ENCODE assay signal across 8 cellular contexts in the genomic region with DNA sequence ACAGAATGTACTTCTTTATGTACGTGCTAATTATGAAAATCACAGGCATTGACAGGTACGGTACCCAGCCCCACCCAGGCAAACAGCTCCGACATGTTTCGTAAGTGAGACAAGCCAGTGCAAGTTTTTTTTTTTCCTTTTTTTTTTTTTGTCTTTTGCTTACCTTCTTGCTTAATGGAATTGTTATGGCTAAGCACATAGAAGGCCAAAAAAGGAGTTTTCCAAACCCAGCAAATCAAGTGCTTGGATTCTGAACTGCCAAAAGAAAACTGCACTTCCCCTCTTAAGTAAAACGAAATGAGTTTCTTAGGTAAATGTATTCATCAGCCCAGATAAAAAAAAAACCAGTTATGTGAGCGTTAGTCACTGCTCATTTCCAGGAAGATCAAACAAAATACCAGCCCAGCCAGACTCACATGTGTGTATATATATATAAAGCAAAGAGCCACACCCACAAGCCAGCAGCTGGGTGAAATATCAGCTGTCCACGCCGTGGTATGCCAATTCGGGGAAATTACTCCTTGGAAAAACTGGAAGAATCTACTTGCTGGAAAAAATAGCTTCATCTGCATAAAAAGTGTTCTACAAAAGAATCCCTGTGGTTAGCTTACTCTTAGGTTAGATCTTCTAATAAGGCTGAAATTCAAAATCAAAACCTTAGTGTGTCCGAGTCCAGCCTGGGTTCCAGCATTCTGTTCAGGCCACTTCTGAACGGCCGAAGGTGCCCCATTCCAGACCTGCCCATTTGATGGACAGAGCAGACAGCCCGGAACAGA. TPM values are rescaled to one million over a fixed set of nuclear protein-coding genes. Genes with fewer than 3 reads are reported as not detected.
A peak's percentile ranks its signal among the peaks of the same experiment; 100 is the strongest.
DNase-seq lines count a peak whose midpoint lies in the region; ATAC-seq and TF ChIP-seq lines count a peak whose summit lies in the region.

No MANE protein-coding gene starts in this region.

- H3K4me3 ChIP-seq in HEK293 (ENCODE audit: low read depth, low read length): no peak overlapping the region
- H3K4me3 ChIP-seq in upper lobe of left lung: peak overlapping the region in 1 of 4 donors; percentile 67

- TF ChIP-seq POLR2A in upper lobe of left lung (IDR thresholded peaks at IDR 0.05): peak in 1 of 4 donors; percentile 16

- TF ChIP-seq CTCF in HEK293 (tag by site-specific recombination; IDR thresholded peaks at IDR 0.05): no peak
- TF ChIP-seq CTCF in upper lobe of left lung (IDR thresholded peaks at IDR 0.05): no peak

- H3K4me3 Mint-ChIP-seq in central memory CD8-positive, alpha-beta T cell: peak overlapping the region; percentile 47
- no peak overlapping the region for H3K4me3 Mint-ChIP-seq in memory B cell

- WGBS in upper lobe of left lung, 2 donors: 34 to 38% methylated on average over 13 of the region's 13 CpGs

- no peaks in the 10 kb centered on the region for H3K9me3 Mint-ChIP-seq in central memory CD8-positive, alpha-beta T cell
- no peaks in the 10 kb centered on the region for H3K9me3 Mint-ChIP-seq in memory B cell

- no peaks in the 10 kb centered on the region for H3K9me3 ChIP-seq in HEK293 (ENCODE audit: control insufficient read depth, insufficient read depth, low read depth, low read length)
- H3K9me3 ChIP-seq in upper lobe of left lung: no peaks in the 10 kb centered on the region

- POLR2A ChIA-PET in HEK293 (lab: Yijun Ruan, JAX): interaction anchor here (0.6 to 4.2 kb wide), 5 partner anchors 8 to 117 kb away, joined by 3 to 33 read pairs (median 3); a partner anchor contains a TSS

- CTCF ChIA-PET in HEK293 (lab: Yijun Ruan, JAX): interaction anchor here (0.6 to 0.7 kb wide), 3 partner anchors 21 to 854 kb away, joined by 3 read pairs; no protein-coding TSS in a partner anchor

- peaks cover 68% of the 10 kb centered on the region for H3K4me1 Mint-ChIP-seq in central memory CD8-positive, alpha-beta T cell
- H3K4me1 Mint-ChIP-seq in memory B cell: peaks cover 35% of the 10 kb centered on the region

- H3K36me3 Mint-ChIP-seq in central memory CD8-positive, alpha-beta T cell (ENCODE audit: insufficient read depth): peaks cover 85% of the 10 kb centered on the region
- H3K36me3 Mint-ChIP-seq in memory B cell: peaks cover 45% of the 10 kb centered on the region

- H3K27me3 Mint-ChIP-seq in central memory CD8-positive, alpha-beta T cell: no peaks in the 10 kb centered on the region
- no peaks in the 10 kb centered on the region for H3K27me3 Mint-ChIP-seq in memory B cell

- H3K36me3 ChIP-seq in HEK293 (ENCODE audit: control insufficient read depth in 2 of 2, insufficient read depth in 1 of 2, low read length in 2 of 2) (peaks cover 12 to 50% of the 10 kb centered on the region in 2 experiments), upper lobe of left lung (peaks cover 30 to 82% (median 49%) of the 10 kb centered on the region in 4 donors)

- peaks cover 15% of the 10 kb centered on the region for H3K4me1 ChIP-seq in HEK293 (ENCODE audit: control insufficient read depth, insufficient read depth, low read length)
- peaks cover 61 to 72% (median 64%) of the 10 kb centered on the region in 4 donors for H3K4me1 ChIP-seq in upper lobe of left lung

- no peaks in the 10 kb centered on the region for H3K27me3 ChIP-seq in upper lobe of left lung

- ATAC-seq in central memory CD8-positive, alpha-beta T cell (replicated peaks; ENCODE audit: extremely low read depth, poor library complexity, severe bottlenecking): peak; percentile 44
- ATAC-seq in memory B cell (ENCODE audit: low read depth): no peak
- peak in 1 of 2 donors; percentile 39 for ATAC-seq in upper lobe of left lung (ENCODE audit: low FRiP score in 2 of 2)
- ATAC-seq in GM18868 (IDR thresholded peaks at IDR 0.05; ENCODE audit: unreplicated experiment): no peak

- peak in 3 of 4 donors; percentile 61 to 82 (median 80) for TF ChIP-seq EP300 in upper lobe of left lung (IDR thresholded peaks at IDR 0.05)

- peak overlapping the region; percentile 96 for H3K27ac Mint-ChIP-seq in central memory CD8-positive, alpha-beta T cell (ENCODE audit: low read depth)
- peak overlapping the region; percentile 100 for H3K27ac Mint-ChIP-seq in memory B cell

- H3K27ac ChIP-seq in HEK293 (ENCODE audit: extremely low read depth, low read depth, low read length) (no peak overlapping the region), upper lobe of left lung (peak overlapping the region; percentile 100)

- DNase-seq in T-helper 1 cell: peak in 4 of 5 donors; percentile 45 to 87 (median 58)
- DNase-seq in central memory CD8-positive, alpha-beta T cell (ENCODE audit: low spot score in 2 of 2): peak in 1 of 2 donors; percentile 37
- peak in 1 of 2 donors; percentile 33 for DNase-seq in memory B cell (ENCODE audit: low spot score in 2 of 2)
- peak in 1 of 2 donors; percentile 72 for DNase-seq in upper lobe of left lung
- DNase-seq in HuH-7 (ENCODE audit: low spot score): no peak
- no peak for DNase-seq in amygdala (lab: John Stamatoyannopoulos, UW)

TF ChIP-seq in HEK293, 187 proteins besides CTCF, POLR2A, EP300 and RAD21 (continues in another document):
- TF ChIP-seq KLF9 (tag by site-specific recombination; IDR thresholded peaks at IDR 0.05; ENCODE audit: low read depth) (peak; percentile 72), FEZF1 (tag by site-specific recombination; IDR thresholded peaks at IDR 0.05) (peak; percentile 77), ZNF600 (tag by site-specific recombination; IDR thresholded peaks at IDR 0.05) (0 out of 2 replicates have a peak, but pooled peaks have one; percentile 19), ZNF654 (tag by site-specific recombination; IDR thresholded peaks at IDR 0.05; ENCODE audit: low read depth) (0 out of 2 replicates have a peak, but pooled peaks have one; percentile 2), ZNF48 (tag by site-specific recombination; IDR thresholded peaks at IDR 0.05) (no peak), ZFP3 (tag by site-specific recombination; IDR thresholded peaks at IDR 0.05; ENCODE audit: low read depth) (no peak), KLF1 (tag by site-specific recombination; IDR thresholded peaks at IDR 0.05) (0 out of 2 replicates have a peak, but pooled peaks have one; percentile 15)
- TF ChIP-seq, protein P1, sequence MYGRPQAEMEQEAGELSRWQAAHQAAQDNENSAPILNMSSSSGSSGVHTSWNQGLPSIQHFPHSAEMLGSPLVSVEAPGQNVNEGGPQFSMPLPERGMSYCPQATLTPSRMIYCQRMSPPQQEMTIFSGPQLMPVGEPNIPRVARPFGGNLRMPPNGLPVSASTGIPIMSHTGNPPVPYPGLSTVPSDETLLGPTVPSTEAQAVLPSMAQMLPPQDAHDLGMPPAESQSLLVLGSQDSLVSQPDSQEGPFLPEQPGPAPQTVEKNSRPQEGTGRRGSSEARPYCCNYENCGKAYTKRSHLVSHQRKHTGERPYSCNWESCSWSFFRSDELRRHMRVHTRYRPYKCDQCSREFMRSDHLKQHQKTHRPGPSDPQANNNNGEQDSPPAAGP (tag by site-specific recombination; IDR thresholded peaks at IDR 0.05): peak; percentile 27; the same call in 1 of the 2 replicates
- TF ChIP-seq, protein P2, sequence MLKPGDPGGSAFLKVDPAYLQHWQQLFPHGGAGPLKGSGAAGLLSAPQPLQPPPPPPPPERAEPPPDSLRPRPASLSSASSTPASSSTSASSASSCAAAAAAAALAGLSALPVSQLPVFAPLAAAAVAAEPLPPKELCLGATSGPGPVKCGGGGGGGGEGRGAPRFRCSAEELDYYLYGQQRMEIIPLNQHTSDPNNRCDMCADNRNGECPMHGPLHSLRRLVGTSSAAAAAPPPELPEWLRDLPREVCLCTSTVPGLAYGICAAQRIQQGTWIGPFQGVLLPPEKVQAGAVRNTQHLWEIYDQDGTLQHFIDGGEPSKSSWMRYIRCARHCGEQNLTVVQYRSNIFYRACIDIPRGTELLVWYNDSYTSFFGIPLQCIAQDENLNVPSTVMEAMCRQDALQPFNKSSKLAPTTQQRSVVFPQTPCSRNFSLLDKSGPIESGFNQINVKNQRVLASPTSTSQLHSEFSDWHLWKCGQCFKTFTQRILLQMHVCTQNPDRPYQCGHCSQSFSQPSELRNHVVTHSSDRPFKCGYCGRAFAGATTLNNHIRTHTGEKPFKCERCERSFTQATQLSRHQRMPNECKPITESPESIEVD (tag by site-specific recombination; IDR thresholded peaks at IDR 0.05): peak; percentile 86
- TF ChIP-seq, protein P3, sequence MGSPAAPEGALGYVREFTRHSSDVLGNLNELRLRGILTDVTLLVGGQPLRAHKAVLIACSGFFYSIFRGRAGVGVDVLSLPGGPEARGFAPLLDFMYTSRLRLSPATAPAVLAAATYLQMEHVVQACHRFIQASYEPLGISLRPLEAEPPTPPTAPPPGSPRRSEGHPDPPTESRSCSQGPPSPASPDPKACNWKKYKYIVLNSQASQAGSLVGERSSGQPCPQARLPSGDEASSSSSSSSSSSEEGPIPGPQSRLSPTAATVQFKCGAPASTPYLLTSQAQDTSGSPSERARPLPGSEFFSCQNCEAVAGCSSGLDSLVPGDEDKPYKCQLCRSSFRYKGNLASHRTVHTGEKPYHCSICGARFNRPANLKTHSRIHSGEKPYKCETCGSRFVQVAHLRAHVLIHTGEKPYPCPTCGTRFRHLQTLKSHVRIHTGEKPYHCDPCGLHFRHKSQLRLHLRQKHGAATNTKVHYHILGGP (tag by site-specific recombination; IDR thresholded peaks at IDR 0.05): peak; percentile 10; the same call in 1 of the 2 replicates
- TF ChIP-seq, protein P4, sequence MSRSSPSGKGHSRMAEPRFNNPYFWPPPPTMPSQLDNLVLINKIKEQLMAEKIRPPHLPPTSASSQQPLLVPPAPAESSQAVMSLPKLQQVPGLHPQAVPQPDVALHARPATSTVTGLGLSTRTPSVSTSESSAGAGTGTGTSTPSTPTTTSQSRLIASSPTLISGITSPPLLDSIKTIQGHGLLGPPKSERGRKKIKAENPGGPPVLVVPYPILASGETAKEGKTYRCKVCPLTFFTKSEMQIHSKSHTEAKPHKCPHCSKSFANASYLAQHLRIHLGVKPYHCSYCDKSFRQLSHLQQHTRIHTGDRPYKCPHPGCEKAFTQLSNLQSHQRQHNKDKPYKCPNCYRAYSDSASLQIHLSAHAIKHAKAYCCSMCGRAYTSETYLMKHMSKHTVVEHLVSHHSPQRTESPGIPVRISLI (tag by site-specific recombination; IDR thresholded peaks at IDR 0.05): peak; percentile 76; the same call in 1 of the 2 replicates

RNA-seq across cellular contexts. Expression of a gene that starts 8.0 kb away (rescaled TPM):
- total RNA-seq in upper lobe of left lung: 100 to 1,000 TPM; 164 to 439 (median 249) TPM

Comparison
In these comparisons a context has a peak if more than half of its experiments do, and no peak if none do; other contexts are left out.
1. DNase-seq: peak in T-helper 1 cell (4 of 5); none in HuH-7 (single experiment) and amygdala (0 of 56).